Comparison of ENCODE assay signal across 12 cellular contexts in the genomic region with DNA sequence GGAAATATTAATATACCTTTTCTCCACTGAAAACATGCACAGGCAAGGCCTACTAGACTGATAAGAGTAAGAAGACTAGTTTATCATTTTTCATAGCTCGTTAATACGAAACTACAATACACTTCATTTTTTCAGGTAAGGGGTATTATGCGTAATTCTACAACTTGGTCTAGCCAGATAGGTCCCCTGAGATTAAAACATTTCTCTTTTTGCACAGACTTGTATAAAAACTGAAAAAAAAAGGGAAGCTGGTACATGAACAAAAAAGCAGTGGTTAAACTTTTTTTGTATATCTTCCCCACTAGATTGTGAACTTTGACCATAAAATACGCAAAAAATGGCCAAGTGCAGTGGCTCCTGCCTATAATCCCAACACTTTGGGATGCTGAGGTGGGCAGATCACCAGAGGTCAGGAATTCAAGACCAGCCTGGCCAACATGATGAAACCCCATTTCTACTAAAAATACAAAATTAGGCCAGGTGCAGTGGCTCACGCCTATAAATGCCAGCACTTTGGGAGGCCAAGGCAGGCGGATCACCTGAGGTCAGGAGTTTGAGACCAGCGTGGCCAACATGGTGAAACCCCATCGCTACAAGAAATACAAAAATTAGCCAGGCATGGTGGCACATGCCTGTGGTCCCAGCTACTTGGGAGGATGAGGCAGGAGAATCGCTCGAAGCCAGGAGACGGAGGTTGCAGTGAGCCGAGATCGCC. TPM values are rescaled to one million over a fixed set of nuclear protein-coding genes. Genes with fewer than 3 reads are reported as not detected.
DNase-seq lines count a peak whose midpoint lies in the region; ATAC-seq, FAIRE-seq and TF ChIP-seq lines count a peak whose summit lies in the region.
"Not testable (repeated sequence)": the region's sequence is repeated elsewhere in the genome, so short reads cannot be mapped to it uniquely, and the experiment has no call there.
"Had no signal": no experiment of that assay in that cellular context is flagged by ENCODE, and none has a peak within 500 bp of the region (broad histone marks: within the 10 kb centered on the region; RNA-seq: fewer than 3 reads in every experiment).

No MANE protein-coding gene starts in this region.

- H3K4me1 ChIP-seq in Loucy (ENCODE audit: insufficient read depth, low read length, poor library complexity, severe bottlenecking) (peaks cover 72% of the 10 kb centered on the region), spleen (peaks cover 48 to 91% (median 74%) of the 10 kb centered on the region in 6 donors)

- FAIRE-seq in GM18507 (lab: Jason Lieb, UNC): peak; percentile 63

- not testable (repeated sequence) for H2AFZ ChIP-seq in Loucy (ENCODE audit: low read length)

- not testable (repeated sequence) for H3K4me3 Mint-ChIP-seq in activated CD4-positive, alpha-beta memory T cell treated with anti-CD3 and anti-CD28 coated beads, Interleukin-2, amount 10 ng/mL, durations not matched to agents 7 days and 5 days
- H3K4me3 Mint-ChIP-seq in effector memory CD8-positive, alpha-beta T cell: peak overlapping the region; percentile 40 to 41

- H3K27ac ChIP-seq in spleen: peak overlapping the region in 7 of 8 donors; percentile 5 to 100 (median 100)

- not testable (repeated sequence) for H3K9me2 ChIP-seq in Loucy (replicated peaks; ENCODE audit: low read depth, low read length)

- TF ChIP-seq POLR2A in spleen (IDR thresholded peaks at IDR 0.05): not testable (repeated sequence)

- POLR2A ChIA-PET in activated CD4-positive, alpha-beta memory T cell treated with anti-CD3 and anti-CD28 coated beads, Interleukin-2, amount 10 ng/mL, durations not matched to agents 7 days and 5 days (lab: Charles Lee): interaction anchor here (1.7 kb wide), 1 partner anchor 9 kb away, joined by 6 read pairs; no protein-coding TSS in a partner anchor

- 69 to 78% (median 76%) methylated on average over 13 of the region's 13 CpGs for WGBS in spleen, 5 donors

- ATAC-seq in effector memory CD8-positive, alpha-beta T cell (replicated peaks): not testable (repeated sequence)

- H3K4me2 ChIP-seq in Loucy (ENCODE audit: low read depth, low read length, poor library complexity, severe bottlenecking): peak overlapping the region; percentile 76

- intact Hi-C loops in spleen (cut with DNase I; ENCODE audit: low total_unique reads): not testable (repeated sequence)

- H3F3A ChIP-seq in Loucy (ENCODE audit: low read depth): not testable (repeated sequence)

- H3K36me3 ChIP-seq in Loucy (ENCODE audit: insufficient read depth, low read length); spleen: not testable (repeated sequence)

- not testable (repeated sequence) for H3K9me3 ChIP-seq in Loucy (ENCODE audit: insufficient read depth, low read depth, low read length); spleen

- peak overlapping the region; percentile 55 for H3K27ac Mint-ChIP-seq in activated CD4-positive, alpha-beta memory T cell treated with anti-CD3 and anti-CD28 coated beads, Interleukin-2, amount 10 ng/mL, durations not matched to agents 7 days and 5 days
- peak overlapping the region; percentile 8 to 97 for H3K27ac Mint-ChIP-seq in effector memory CD8-positive, alpha-beta T cell

- peaks cover 93% of the 10 kb centered on the region for H3K79me2 ChIP-seq in Loucy (ENCODE audit: insufficient read depth, low read length)

- H4K20me1 ChIP-seq in Loucy (ENCODE audit: insufficient read depth, low read length, poor library complexity, severe bottlenecking): peaks cover 84% of the 10 kb centered on the region

- H3K4me3 ChIP-seq in Loucy (ENCODE audit: low read length, poor library complexity, severe bottlenecking): peak overlapping the region; percentile 95
- H3K4me3 ChIP-seq in spleen: peak overlapping the region in 1 of 8 donors; percentile 35

- not testable (repeated sequence) for H3K27me3 ChIP-seq in Loucy (ENCODE audit: insufficient read depth, low read length, poor library complexity, severe bottlenecking); spleen (replicated peaks in 1 of 7)

- not testable (repeated sequence) for H3K27me3 Mint-ChIP-seq in activated CD4-positive, alpha-beta memory T cell treated with anti-CD3 and anti-CD28 coated beads, Interleukin-2, amount 10 ng/mL, durations not matched to agents 7 days and 5 days; effector memory CD8-positive, alpha-beta T cell

- H3K9ac ChIP-seq in Loucy (ENCODE audit: low read depth, low read length, poor library complexity, severe bottlenecking): not testable (repeated sequence)

- CTCF ChIA-PET in activated CD4-positive, alpha-beta memory T cell treated with anti-CD3 and anti-CD28 coated beads, Interleukin-2, amount 10 ng/mL, durations not matched to agents 7 days and 5 days (lab: Charles Lee): interaction anchor here (1.0 to 3.4 kb wide), 3 partner anchors 8 to 37 kb away, joined by 3 to 13 read pairs (median 3); no protein-coding TSS in a partner anchor

- peaks cover 75% of the 10 kb centered on the region for H3K4me1 Mint-ChIP-seq in activated CD4-positive, alpha-beta memory T cell treated with anti-CD3 and anti-CD28 coated beads, Interleukin-2, amount 10 ng/mL, durations not matched to agents 7 days and 5 days
- H3K4me1 Mint-ChIP-seq in effector memory CD8-positive, alpha-beta T cell (ENCODE audit: low read depth in 2 of 2): peaks cover 57 to 67% of the 10 kb centered on the region in 2 donors

- DNase-seq in GF-D8 (lab: John Stamatoyannopoulos, UW): peak; percentile 12
- not testable (repeated sequence) for DNase-seq in GM18507 (ENCODE audit: extremely low spot score, insufficient read length, low read depth); activated CD4-positive, alpha-beta memory T cell treated with anti-CD3 and anti-CD28 coated beads, Interleukin-2, amount 10 ng/mL, durations not matched to agents 7 days and 5 days; effector memory CD8-positive, alpha-beta T cell; spleen
- DNase-seq in OCI-M1 (lab: John Stamatoyannopoulos, UW): peak; percentile 30

- H3K36me3 Mint-ChIP-seq in activated CD4-positive, alpha-beta memory T cell treated with anti-CD3 and anti-CD28 coated beads, Interleukin-2, amount 10 ng/mL, durations not matched to agents 7 days and 5 days (ENCODE audit: low read depth): peaks cover 43% of the 10 kb centered on the region
- peaks cover 36% of the 10 kb centered on the region for H3K36me3 Mint-ChIP-seq in effector memory CD8-positive, alpha-beta T cell (ENCODE audit: insufficient read depth)

- not testable (repeated sequence) for TF ChIP-seq CTCF in Loucy (conservative IDR thresholded peaks at IDR 0.05; ENCODE audit: low read length); spleen (IDR thresholded peaks at IDR 0.05 in 8 of 11, conservative IDR thresholded peaks at IDR 0.05 in 3 of 11)

- H3K9me3 Mint-ChIP-seq in activated CD4-positive, alpha-beta memory T cell treated with anti-CD3 and anti-CD28 coated beads, Interleukin-2, amount 10 ng/mL, durations not matched to agents 7 days and 5 days; effector memory CD8-positive, alpha-beta T cell: not testable (repeated sequence)

RNA-seq across cellular contexts. Expression of gene FAM13B, which starts 4.5 kb away (rescaled TPM):
- total RNA-seq in activated CD4-positive, alpha-beta memory T cell treated with anti-CD3 and anti-CD28 coated beads, Interleukin-2, amount 10 ng/mL, durations not matched to agents 7 days and 5 days: 10 to 100 TPM; 24.9 to 25.3 TPM
- 10 to 100 TPM; 57.6 to 91.9 (median 67.6) TPM for total RNA-seq in spleen
- 10 to 100 TPM; 11.3 to 14.5 (median 11.5) TPM for polyA plus RNA-seq in spleen

RNA-seq across cellular contexts. Expression of gene WNT8A, which starts 55.4 kb away (rescaled TPM):
- total RNA-seq in activated CD4-positive, alpha-beta memory T cell treated with anti-CD3 and anti-CD28 coated beads, Interleukin-2, amount 10 ng/mL, durations not matched to agents 7 days and 5 days: not detected
- under 1 TPM in 1 of 7 donors, not detected in 6; 0.60 TPM for total RNA-seq in spleen
- polyA plus RNA-seq in spleen: under 1 TPM in 1 of 3 donors, not detected in 2; 0.05 TPM
- total RNA-seq: H1; Peyer's patch; Right ventricle myocardium inferior; T-helper 1 cell treated with Interleukin-12 subunit alpha and Interleukin-12 subunit beta and Interleukin-4 antibody, amounts not matched to agents 30 ng/mL and 1 ng/mL, for 36 hours had no signal
- polyA plus RNA-seq: AG04450 had no signal
